ENCODE assay signal across 13 cellular contexts in the genomic region with DNA sequence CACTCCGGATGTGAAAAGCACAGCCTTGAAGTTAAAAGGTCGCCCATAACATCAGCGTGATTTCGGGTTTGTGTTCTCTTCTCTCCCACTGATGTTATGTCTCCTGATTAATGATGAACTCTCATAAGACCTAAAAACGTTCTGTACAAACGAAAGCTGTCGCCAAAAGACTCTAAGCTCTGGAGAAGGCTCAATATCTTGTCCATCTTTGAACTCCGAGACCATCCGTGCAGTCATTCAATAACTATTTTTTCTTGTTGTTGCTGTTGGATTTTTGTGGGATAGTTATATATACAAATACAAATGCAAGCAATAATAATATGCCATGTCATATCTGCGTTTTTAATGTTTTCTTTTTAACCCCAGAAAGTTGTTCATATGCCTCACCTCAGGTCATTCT.
DNase-seq lines count a peak whose midpoint lies in the region; ATAC-seq and TF ChIP-seq lines count a peak whose summit lies in the region.
"Had no signal": no experiment of that assay in that cellular context is flagged by ENCODE, and none has a peak within 500 bp of the region (broad histone marks: within the 10 kb centered on the region; RNA-seq: fewer than 3 reads in every experiment).

No MANE protein-coding gene starts in this region.

- H3K27ac Mint-ChIP-seq in H9: no peak overlapping the region
- H3K27ac Mint-ChIP-seq: activated T-helper 17 cell treated with anti-CD3 and anti-CD28 coated beads, Interleukin-2, amount 50 U/mL, for 72 hours had no signal

- H3K9me3 ChIP-seq in H9 (ENCODE audit: control insufficient read depth, low read depth, low read length) (no peaks in the 10 kb centered on the region), body of pancreas (no peaks in the 10 kb centered on the region), smooth muscle cell (replicated peaks; ENCODE audit: low read depth) (no peaks in the 10 kb centered on the region)
- H3K9me3 ChIP-seq: MG63 had no signal

- WGBS in H9 (ENCODE audit: extremely low coverage, insufficient read length, low lambda C conversion rate): no CpG with 5 or more reads among the region's 10 CpGs
- 56 to 59% methylated on average over 10 of the region's 10 CpGs for WGBS in body of pancreas, 2 donors
- 35% methylated on average over 10 of the region's 10 CpGs for WGBS in smooth muscle cell (ENCODE audit: low lambda C conversion rate)

- no peak for DNase-seq in H9
- DNase-seq in body of pancreas: no peak
- DNase-seq in iris pigment epithelial cell (ENCODE audit: low read depth): peak; percentile 74
- DNase-seq in smooth muscle cell (lab: John Stamatoyannopoulos, UW; ENCODE audit: unreplicated experiment): no peak
- no peak for DNase-seq in germinal center (ENCODE audit: low spot score)
- DNase-seq in left colon: no peak
- no peak for DNase-seq in cortex of kidney (lab: John Stamatoyannopoulos, UW)
- DNase-seq: Calu3; effector CD4-positive, alpha-beta T cell; kidney glomerular epithelial cell had no signal

- no peak overlapping the region for H3K23ac ChIP-seq in H9 (ENCODE audit: insufficient read length, low read depth, low read length)

- H3K27me3 ChIP-seq in H9 (ENCODE audit: insufficient read depth, low read length) (no peaks in the 10 kb centered on the region), body of pancreas (no peaks in the 10 kb centered on the region), smooth muscle cell (ENCODE audit: low read depth) (no peaks in the 10 kb centered on the region)
- H3K27me3 ChIP-seq: MG63 had no signal

- H3K4me2 ChIP-seq in H9 (ENCODE audit: insufficient read depth, insufficient read length, low read length): peak overlapping the region; percentile 27
- H3K4me2 ChIP-seq in smooth muscle cell: peak overlapping the region; percentile 86

- H4K5ac ChIP-seq in H9 (ENCODE audit: insufficient read length, low read depth, low read length): no peak overlapping the region

- peaks cover 8% of the 10 kb centered on the region for H3F3A ChIP-seq in smooth muscle cell (ENCODE audit: low read depth)

- H4K8ac ChIP-seq in H9 (replicated peaks; ENCODE audit: insufficient read length, low read depth, low read length): no peak overlapping the region

- H3K36me3 ChIP-seq in body of pancreas (replicated peaks in 1 of 2; ENCODE audit: insufficient read depth in 1 of 2, low read depth in 2 of 2): no peaks in the 10 kb centered on the region
- H3K36me3 ChIP-seq in smooth muscle cell (ENCODE audit: low read depth): no peaks in the 10 kb centered on the region
- H3K36me3 ChIP-seq: MG63 had no signal

- no peaks in the 10 kb centered on the region; a peak in 1 of 5 replicates for H3K9me3 Mint-ChIP-seq in H9
- H3K9me3 Mint-ChIP-seq: activated T-helper 17 cell treated with anti-CD3 and anti-CD28 coated beads, Interleukin-2, amount 50 U/mL, for 72 hours had no signal

- H2BK20ac ChIP-seq in H9 (ENCODE audit: low read depth, low read length, poor library complexity, severe bottlenecking): no peak overlapping the region

- no peak for TF ChIP-seq CTCF in H9 (conservative IDR thresholded peaks at IDR 0.05)
- no peak for TF ChIP-seq CTCF in body of pancreas (IDR thresholded peaks at IDR 0.05)
- TF ChIP-seq CTCF in smooth muscle cell (IDR thresholded peaks at IDR 0.05; ENCODE audit: borderline replicate concordance, insufficient read depth, poor library complexity, severe bottlenecking): no peak

- H3K79me2 ChIP-seq in H9 (ENCODE audit: insufficient read depth, low read length): no peaks in the 10 kb centered on the region
- no peaks in the 10 kb centered on the region for H3K79me2 ChIP-seq in smooth muscle cell (ENCODE audit: low read depth)

- H3K9ac ChIP-seq in H9 (ENCODE audit: extremely low read depth, insufficient read length, low read length) (no peak overlapping the region), smooth muscle cell (ENCODE audit: low read depth) (peak overlapping the region; percentile 45)

- H3K27me3 Mint-ChIP-seq in H9 (ENCODE audit: low read depth): peaks cover 14% of the 10 kb centered on the region

- peaks cover 4% of the 10 kb centered on the region; the same call in 1 of the 2 replicates for H3K4me1 ChIP-seq in H9 (ENCODE audit: insufficient read depth, low read length)
- H3K4me1 ChIP-seq in body of pancreas: peaks cover 4% of the 10 kb centered on the region
- peaks cover 12% of the 10 kb centered on the region for H3K4me1 ChIP-seq in smooth muscle cell (ENCODE audit: low read depth)

- peaks cover 30 to 33% of the 10 kb centered on the region in 2 experiments for H3K4me1 Mint-ChIP-seq in H9
- H3K4me1 Mint-ChIP-seq: activated T-helper 17 cell treated with anti-CD3 and anti-CD28 coated beads, Interleukin-2, amount 50 U/mL, for 72 hours had no signal

- no peak overlapping the region for H2BK12ac ChIP-seq in H9 (ENCODE audit: insufficient read length, low read depth, low read length)

- no peak overlapping the region for H3K18ac ChIP-seq in H9 (ENCODE audit: insufficient read length, low read depth, low read length)

- no peak overlapping the region for H3K56ac ChIP-seq in H9 (ENCODE audit: insufficient read length, low read depth, low read length)

- no peak overlapping the region for H3T11ph ChIP-seq in H9 (ENCODE audit: low read length)

- no peaks in the 10 kb centered on the region for H4K20me1 ChIP-seq in H9 (ENCODE audit: control insufficient read depth, insufficient read depth, insufficient read length)
- no peaks in the 10 kb centered on the region for H4K20me1 ChIP-seq in smooth muscle cell (ENCODE audit: low read depth)

- no peak overlapping the region for H3K14ac ChIP-seq in H9 (ENCODE audit: insufficient read depth, low read length)

- no peak for TF ChIP-seq POLR2A in body of pancreas (IDR thresholded peaks at IDR 0.05)

- no peak overlapping the region for H4K91ac ChIP-seq in H9 (ENCODE audit: insufficient read length, low read depth, low read length)

- no peaks in the 10 kb centered on the region for H3K23me2 ChIP-seq in H9 (ENCODE audit: insufficient read length, low read depth, low read length, poor library complexity, severe bottlenecking)

- H2BK15ac ChIP-seq in H9 (ENCODE audit: low read depth, low read length): no peak overlapping the region

- no peaks in the 10 kb centered on the region for H3K79me1 ChIP-seq in H9 (ENCODE audit: insufficient read depth, low read depth, low read length, poor library complexity, severe bottlenecking)

- no peaks in the 10 kb centered on the region for H3K36me3 Mint-ChIP-seq in H9 (ENCODE audit: insufficient read depth in 1 of 3, low read depth in 3 of 3)

- H3K27ac ChIP-seq in H9 (ENCODE audit: insufficient read length, low read depth, low read length) (no peak overlapping the region), body of pancreas (peak overlapping the region; percentile 73 to 79 (median 76)), smooth muscle cell (ENCODE audit: low read depth) (peak overlapping the region; percentile 76)

- no peak overlapping the region for H2AFZ ChIP-seq in H9 (ENCODE audit: low read length)
- H2AFZ ChIP-seq in smooth muscle cell (ENCODE audit: low read depth): peak overlapping the region; percentile 94

- no peak for ATAC-seq in body of pancreas
- no peak for ATAC-seq in left colon
- no peak for ATAC-seq in GM21576 (IDR thresholded peaks at IDR 0.05; ENCODE audit: unreplicated experiment)
- ATAC-seq: activated T-helper 17 cell treated with anti-CD3 and anti-CD28 coated beads, Interleukin-2, amount 50 U/mL, for 72 hours had no signal

- H2BK120ac ChIP-seq in H9 (ENCODE audit: low read depth, low read length, poor library complexity, severe bottlenecking): no peak overlapping the region

- no peak overlapping the region for H2BK5ac ChIP-seq in H9 (ENCODE audit: insufficient read length, low read length)

- H2AK5ac ChIP-seq in H9 (ENCODE audit: insufficient read length, low read length): no peak overlapping the region

- H3K4ac ChIP-seq in H9 (ENCODE audit: low read depth, low read length): no peak overlapping the region

- intact Hi-C loops in body of pancreas (cut with DNase I): no loop called here
- intact Hi-C loops in left colon (cut with DNase I, micrococcal nuclease): no loop called here

- H3K4me3 ChIP-seq in body of pancreas (no peak overlapping the region), smooth muscle cell (peak overlapping the region; percentile 38)
- H3K4me3 ChIP-seq: MG63 had no signal

- H3K4me3 Mint-ChIP-seq in H9: peak overlapping the region; percentile 14 to 31; a peak in 3 of 5 replicates
- H3K4me3 Mint-ChIP-seq: activated T-helper 17 cell treated with anti-CD3 and anti-CD28 coated beads, Interleukin-2, amount 50 U/mL, for 72 hours had no signal
